Comparison of ENCODE assay signal across 2 cellular contexts in the genomic region with DNA sequence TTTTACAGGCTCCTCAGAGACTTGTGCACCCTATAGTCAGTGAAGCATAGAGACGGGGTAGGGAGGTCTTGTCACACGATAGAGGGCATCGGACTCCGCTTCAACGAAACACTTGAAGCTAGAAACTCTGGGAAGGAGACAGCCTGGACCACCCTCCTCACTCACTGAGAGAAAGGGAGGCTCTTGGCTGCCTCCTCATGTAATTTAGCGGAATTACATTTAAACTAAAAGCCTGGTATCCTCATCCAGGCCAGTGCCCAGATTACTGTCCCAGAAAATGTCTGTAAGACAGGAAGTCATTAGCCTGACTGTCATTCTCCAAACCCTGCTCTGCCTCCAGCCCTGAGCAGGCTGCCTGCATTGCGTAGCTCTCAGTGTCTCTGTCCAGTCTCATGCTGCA.
TF ChIP-seq lines count a peak whose summit lies in the region.

No MANE protein-coding gene starts in this region.

TF ChIP-seq in SK-N-SH, 30 proteins besides CTCF, POLR2A, EP300 and RAD21 (continued from another document):
- TF ChIP-seq, protein P1, sequence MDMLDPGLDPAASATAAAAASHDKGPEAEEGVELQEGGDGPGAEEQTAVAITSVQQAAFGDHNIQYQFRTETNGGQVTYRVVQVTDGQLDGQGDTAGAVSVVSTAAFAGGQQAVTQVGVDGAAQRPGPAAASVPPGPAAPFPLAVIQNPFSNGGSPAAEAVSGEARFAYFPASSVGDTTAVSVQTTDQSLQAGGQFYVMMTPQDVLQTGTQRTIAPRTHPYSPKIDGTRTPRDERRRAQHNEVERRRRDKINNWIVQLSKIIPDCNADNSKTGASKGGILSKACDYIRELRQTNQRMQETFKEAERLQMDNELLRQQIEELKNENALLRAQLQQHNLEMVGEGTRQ (IDR thresholded peaks at IDR 0.05; ENCODE audit: borderline replicate concordance, low read depth, low read length), result no peak
- TF ChIP-seq TEAD4 (IDR thresholded peaks at IDR 0.05; ENCODE audit: borderline replicate concordance, insufficient read depth) (no peak), MXI1 (IDR thresholded peaks at IDR 0.05; ENCODE audit: low read depth, low read length) (no peak), GATA2 (CRISPR knock-in tag; IDR thresholded peaks at IDR 0.05) (no peak), TAF1 (IDR thresholded peaks at IDR 0.05; ENCODE audit: borderline replicate concordance, low read depth, low read length) (no peak), RFX5 (IDR thresholded peaks at IDR 0.05; ENCODE audit: low read length) (no peak), RXRA (IDR thresholded peaks at IDR 0.05; ENCODE audit: borderline replicate concordance, low read depth) (no peak), SMC3 (IDR thresholded peaks at IDR 0.05; ENCODE audit: low read depth, low read length) (no peak)
- TF ChIP-seq, protein P2, sequence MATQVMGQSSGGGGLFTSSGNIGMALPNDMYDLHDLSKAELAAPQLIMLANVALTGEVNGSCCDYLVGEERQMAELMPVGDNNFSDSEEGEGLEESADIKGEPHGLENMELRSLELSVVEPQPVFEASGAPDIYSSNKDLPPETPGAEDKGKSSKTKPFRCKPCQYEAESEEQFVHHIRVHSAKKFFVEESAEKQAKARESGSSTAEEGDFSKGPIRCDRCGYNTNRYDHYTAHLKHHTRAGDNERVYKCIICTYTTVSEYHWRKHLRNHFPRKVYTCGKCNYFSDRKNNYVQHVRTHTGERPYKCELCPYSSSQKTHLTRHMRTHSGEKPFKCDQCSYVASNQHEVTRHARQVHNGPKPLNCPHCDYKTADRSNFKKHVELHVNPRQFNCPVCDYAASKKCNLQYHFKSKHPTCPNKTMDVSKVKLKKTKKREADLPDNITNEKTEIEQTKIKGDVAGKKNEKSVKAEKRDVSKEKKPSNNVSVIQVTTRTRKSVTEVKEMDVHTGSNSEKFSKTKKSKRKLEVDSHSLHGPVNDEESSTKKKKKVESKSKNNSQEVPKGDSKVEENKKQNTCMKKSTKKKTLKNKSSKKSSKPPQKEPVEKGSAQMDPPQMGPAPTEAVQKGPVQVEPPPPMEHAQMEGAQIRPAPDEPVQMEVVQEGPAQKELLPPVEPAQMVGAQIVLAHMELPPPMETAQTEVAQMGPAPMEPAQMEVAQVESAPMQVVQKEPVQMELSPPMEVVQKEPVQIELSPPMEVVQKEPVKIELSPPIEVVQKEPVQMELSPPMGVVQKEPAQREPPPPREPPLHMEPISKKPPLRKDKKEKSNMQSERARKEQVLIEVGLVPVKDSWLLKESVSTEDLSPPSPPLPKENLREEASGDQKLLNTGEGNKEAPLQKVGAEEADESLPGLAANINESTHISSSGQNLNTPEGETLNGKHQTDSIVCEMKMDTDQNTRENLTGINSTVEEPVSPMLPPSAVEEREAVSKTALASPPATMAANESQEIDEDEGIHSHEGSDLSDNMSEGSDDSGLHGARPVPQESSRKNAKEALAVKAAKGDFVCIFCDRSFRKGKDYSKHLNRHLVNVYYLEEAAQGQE (IDR thresholded peaks at IDR 0.05; ENCODE audit: low read depth, low read length), result no peak
- TF ChIP-seq, protein P3, sequence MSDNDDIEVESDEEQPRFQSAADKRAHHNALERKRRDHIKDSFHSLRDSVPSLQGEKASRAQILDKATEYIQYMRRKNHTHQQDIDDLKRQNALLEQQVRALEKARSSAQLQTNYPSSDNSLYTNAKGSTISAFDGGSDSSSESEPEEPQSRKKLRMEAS (IDR thresholded peaks at IDR 0.05; ENCODE audit: low read depth), result no peak
- TF ChIP-seq, protein P4, sequence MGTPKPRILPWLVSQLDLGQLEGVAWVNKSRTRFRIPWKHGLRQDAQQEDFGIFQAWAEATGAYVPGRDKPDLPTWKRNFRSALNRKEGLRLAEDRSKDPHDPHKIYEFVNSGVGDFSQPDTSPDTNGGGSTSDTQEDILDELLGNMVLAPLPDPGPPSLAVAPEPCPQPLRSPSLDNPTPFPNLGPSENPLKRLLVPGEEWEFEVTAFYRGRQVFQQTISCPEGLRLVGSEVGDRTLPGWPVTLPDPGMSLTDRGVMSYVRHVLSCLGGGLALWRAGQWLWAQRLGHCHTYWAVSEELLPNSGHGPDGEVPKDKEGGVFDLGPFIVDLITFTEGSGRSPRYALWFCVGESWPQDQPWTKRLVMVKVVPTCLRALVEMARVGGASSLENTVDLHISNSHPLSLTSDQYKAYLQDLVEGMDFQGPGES (IDR thresholded peaks at IDR 0.05; ENCODE audit: low read depth, low read length), result no peak
TF ChIP-seq in SK-N-SH: peak in this region for 0.

TF ChIP-seq in SK-N-SH treated with all-trans-retinoic acid at 6 μM for 48 hours, 23 proteins besides CTCF, POLR2A, EP300 and RAD21 (continued from another document):
- TF ChIP-seq, protein P5, sequence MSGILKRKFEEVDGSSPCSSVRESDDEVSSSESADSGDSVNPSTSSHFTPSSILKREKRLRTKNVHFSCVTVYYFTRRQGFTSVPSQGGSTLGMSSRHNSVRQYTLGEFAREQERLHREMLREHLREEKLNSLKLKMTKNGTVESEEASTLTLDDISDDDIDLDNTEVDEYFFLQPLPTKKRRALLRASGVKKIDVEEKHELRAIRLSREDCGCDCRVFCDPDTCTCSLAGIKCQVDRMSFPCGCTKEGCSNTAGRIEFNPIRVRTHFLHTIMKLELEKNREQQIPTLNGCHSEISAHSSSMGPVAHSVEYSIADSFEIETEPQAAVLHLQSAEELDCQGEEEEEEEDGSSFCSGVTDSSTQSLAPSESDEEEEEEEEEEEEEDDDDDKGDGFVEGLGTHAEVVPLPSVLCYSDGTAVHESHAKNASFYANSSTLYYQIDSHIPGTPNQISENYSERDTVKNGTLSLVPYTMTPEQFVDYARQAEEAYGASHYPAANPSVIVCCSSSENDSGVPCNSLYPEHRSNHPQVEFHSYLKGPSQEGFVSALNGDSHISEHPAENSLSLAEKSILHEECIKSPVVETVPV (CRISPR knock-in tag; IDR thresholded peaks at IDR 0.05), result no peak
- TF ChIP-seq ZNF565 (CRISPR knock-in tag; conservative IDR thresholded peaks at IDR 0.05; ENCODE audit: low read depth) (no peak), CSDC2 (CRISPR knock-in tag; IDR thresholded peaks at IDR 0.05) (no peak), ZFP3 (CRISPR knock-in tag; IDR thresholded peaks at IDR 0.05) (no peak), PPARA (CRISPR knock-in tag; IDR thresholded peaks at IDR 0.05; ENCODE audit: borderline replicate concordance) (no peak)
